ENCODE assay signal across 12 cellular contexts in the genomic region with DNA sequence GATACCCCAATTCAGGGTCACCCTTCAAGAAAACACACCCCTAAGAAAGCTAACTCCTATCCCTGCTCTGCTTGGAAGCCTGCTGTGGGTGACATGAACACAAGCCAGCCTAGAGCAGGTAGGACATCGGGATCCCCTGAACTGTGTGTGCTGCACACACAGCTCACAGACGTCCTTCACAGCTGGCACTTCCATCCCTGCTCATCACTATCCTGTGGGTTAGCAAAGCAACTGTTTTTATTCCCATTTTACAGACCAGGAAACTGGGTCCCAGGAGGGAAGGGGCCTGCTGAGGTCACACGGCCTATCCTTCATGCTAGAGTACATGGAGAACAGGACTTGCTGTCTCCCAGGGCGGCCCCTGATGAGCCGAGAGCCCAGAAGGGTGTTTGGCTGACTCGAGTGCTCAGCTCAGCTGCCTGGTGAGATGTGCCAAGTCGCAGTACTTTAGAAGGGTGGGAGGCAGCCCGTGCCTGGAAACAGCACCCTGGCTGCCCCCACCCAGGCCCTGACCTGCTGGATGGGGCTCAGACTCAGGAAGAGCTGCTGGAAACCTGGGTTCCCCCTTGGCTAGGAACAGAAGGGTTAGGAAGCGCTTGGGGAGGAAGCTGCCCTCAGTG. TPM values are rescaled to one million over a fixed set of nuclear protein-coding genes. Genes with fewer than 3 reads are reported as not detected.
DNase-seq lines count a peak whose midpoint lies in the region; ATAC-seq and TF ChIP-seq lines count a peak whose summit lies in the region.
"Had no signal": no experiment of that assay in that cellular context is flagged by ENCODE, and none has a peak within 500 bp of the region (broad histone marks: within the 10 kb centered on the region; RNA-seq: fewer than 3 reads in every experiment).

No MANE protein-coding gene starts in this region.

- peaks cover 34 to 66% of the 10 kb centered on the region in 2 donors for H3K4me1 ChIP-seq in thoracic aorta (ENCODE audit: control insufficient read depth in 1 of 2, low read depth in 2 of 2)

- no peak overlapping the region for H3K4me3 ChIP-seq in thoracic aorta

- H3K9me3 ChIP-seq in thoracic aorta = no peaks in the 10 kb centered on the region

- no peaks in the 10 kb centered on the region for H3K27me3 ChIP-seq in thoracic aorta (replicated peaks; ENCODE audit: insufficient read depth)

- H3K27ac ChIP-seq in caudate nucleus (ENCODE audit: low read depth, low read length) (peak overlapping the region; percentile 96), thoracic aorta (peak overlapping the region; percentile 80 to 93)

- H3K36me3 ChIP-seq in thoracic aorta = no peaks in the 10 kb centered on the region

- DNase-seq in activated CD4-positive, alpha-beta T cell treated with anti-CD3 and anti-CD28 coated beads for 48 hours = peak; percentile 36
- DNase-seq in activated CD4-positive, alpha-beta T cell treated with anti-CD3 and anti-CD28 coated beads, Interleukin-2, amount 50 U/mL, for 4 hours = no peak
- peak in 3 of 61 donors; percentile 15 to 16 (median 16) for DNase-seq in caudate nucleus (lab: John Stamatoyannopoulos, UW)
- peak; percentile 14 for DNase-seq in midbrain (lab: John Stamatoyannopoulos, UW)
- no peak for DNase-seq in thoracic aorta (ENCODE audit: low spot score)
- no peak for DNase-seq in NCI-H510A treated with DMSO at 0.1 percent for 48 hours (lab: John Stamatoyannopoulos, UW)
- no peak for DNase-seq in CD1c-positive myeloid dendritic cell (ENCODE audit: extremely low spot score)
- DNase-seq: effector CD8-positive, alpha-beta T cell; NCI-H1105 treated with DMSO at 0.1 percent for 48 hours had no signal

- TF ChIP-seq CTCF in thoracic aorta (IDR thresholded peaks at IDR 0.05) = no peak

- ATAC-seq in thoracic aorta (ENCODE audit: insufficient number of reproducible peaks, low FRiP score, low read depth) (no peak), GM21423 (IDR thresholded peaks at IDR 0.05; ENCODE audit: unreplicated experiment) (no peak)
- ATAC-seq: Panc1 had no signal

RNA-seq across cellular contexts. Expression of a gene that starts 28.3 kb away (rescaled TPM):
- 100 to 1,000 TPM; 119 to 164 TPM for total RNA-seq in thoracic aorta

RNA-seq across cellular contexts. Expression of a gene that starts 47.6 kb away (rescaled TPM):
- under 1 TPM; 0.14 to 0.41 TPM for total RNA-seq in thoracic aorta
- total RNA-seq: A673 had no signal

Comparison
In these comparisons a context has a peak if more than half of its experiments do, and no peak if none do; other contexts are left out.
1. DNase-seq: peak in activated CD4-positive, alpha-beta T cell treated with anti-CD3 and anti-CD28 coated beads for 48 hours (single experiment) and midbrain (single experiment); none in activated CD4-positive, alpha-beta T cell treated with anti-CD3 and anti-CD28 coated beads, Interleukin-2, amount 50 U/mL, for 4 hours (0 of 2), thoracic aorta (single experiment), NCI-H510A treated with DMSO at 0.1 percent for 48 hours (single experiment) and CD1c-positive myeloid dendritic cell (single experiment).